Comparison of ENCODE assay signal across 26 cellular contexts in the genomic region with DNA sequence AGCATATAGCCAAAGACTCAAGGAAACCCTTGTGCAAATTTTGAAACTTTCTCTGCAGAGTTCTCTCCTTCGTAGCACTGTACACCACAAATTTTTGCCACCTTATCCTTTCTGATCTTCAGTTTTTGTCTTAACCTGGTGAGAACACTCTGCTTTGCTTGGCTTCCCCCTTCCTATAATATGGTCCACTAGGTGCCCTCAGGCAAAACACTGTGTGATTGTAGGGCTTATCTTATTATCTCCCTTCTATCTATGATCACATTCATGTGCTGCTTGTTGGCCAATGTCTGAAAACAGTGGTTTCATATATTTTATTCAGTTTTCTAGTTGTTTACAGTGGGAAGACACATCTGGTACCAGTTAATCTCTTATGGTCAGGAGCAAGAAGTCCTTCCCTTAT.
"Had no signal": no experiment of that assay in that cellular context is flagged by ENCODE, and none has a peak within 500 bp of the region (broad histone marks: within the 10 kb centered on the region; RNA-seq: fewer than 3 reads in every experiment).

No MANE protein-coding gene starts in this region.

- H3K9me3 Mint-ChIP-seq: type B pancreatic cell had no signal

- H3K4me1 ChIP-seq: esophagus squamous epithelium, lower lobe of right lung, psoas muscle, sigmoid colon, testis, tibial artery had no signal

- H3K27ac ChIP-seq: esophagus squamous epithelium, lower lobe of right lung, ovary, psoas muscle, sigmoid colon, testis, tibial artery had no signal

- H3K9me3 ChIP-seq: ovary, testis had no signal

- ATAC-seq: left ventricle myocardium superior; lower lobe of right lung; natural killer cell; psoas muscle; right cardiac atrium; stimulated activated memory B cell treated with anti-CD40 and anti-IgM and Interleukin-4, amounts not matched to agents 10 μg/mL and 1 μg/mL and 100 μg/mL, for 72 hours; stimulated activated naive CD8-positive, alpha-beta T cell treated with anti-CD3 and anti-CD28 coated beads, Interleukin-15, Interleukin-2, amounts not matched to agents 100 U/mL and 50 U/mL, for 24 hours had no signal

- H3K36me3 Mint-ChIP-seq: stimulated activated memory B cell treated with anti-CD40 and anti-IgM and Interleukin-4, amounts not matched to agents 10 μg/mL and 1 μg/mL and 100 μg/mL, for 72 hours; type B pancreatic cell had no signal

- FAIRE-seq: colon, endothelial cell of umbilical vein, frontal cortex, keratinocyte, urothelium cell line had no signal

- H3K4me3 ChIP-seq: esophagus squamous epithelium, lower lobe of right lung, ovary, psoas muscle, sigmoid colon, testis, tibial artery had no signal

- H3K4me1 Mint-ChIP-seq: endodermal cell; natural killer cell; stimulated activated memory B cell treated with anti-CD40 and anti-IgM and Interleukin-4, amounts not matched to agents 10 μg/mL and 1 μg/mL and 100 μg/mL, for 72 hours had no signal

- H3K27ac Mint-ChIP-seq: endodermal cell; natural killer cell; stimulated activated memory B cell treated with anti-CD40 and anti-IgM and Interleukin-4, amounts not matched to agents 10 μg/mL and 1 μg/mL and 100 μg/mL, for 72 hours; type B pancreatic cell had no signal

- DNase-seq: effector CD8-positive, alpha-beta T cell; endodermal cell; esophagus squamous epithelium; hypothalamus; left ventricle myocardium superior; lower lobe of right lung; natural killer cell; occipital lobe; ovary; posterior cingulate gyrus; psoas muscle; right cardiac atrium; sigmoid colon; stimulated activated CD4-positive, alpha-beta T cell treated with anti-CD3 and anti-CD28 coated beads, Interleukin-2, amount 100 ng/mL, for 24 hours; stimulated activated CD4-positive, alpha-beta T cell treated with anti-CD3 and anti-CD28 coated beads, Interleukin-4, amount 100 ng/mL, for 24 hours; stimulated activated naive CD8-positive, alpha-beta T cell treated with anti-CD3 and anti-CD28 coated beads, Interleukin-15, Interleukin-2, amounts not matched to agents 100 U/mL and 50 U/mL, for 24 hours; substantia nigra; testis; tibial artery had no signal

- H3K36me3 ChIP-seq: esophagus squamous epithelium, lower lobe of right lung, ovary, sigmoid colon, tibial artery had no signal

- H3K27me3 Mint-ChIP-seq: stimulated activated memory B cell treated with anti-CD40 and anti-IgM and Interleukin-4, amounts not matched to agents 10 μg/mL and 1 μg/mL and 100 μg/mL, for 72 hours had no signal

- H3K4me3 Mint-ChIP-seq: endodermal cell; natural killer cell; stimulated activated memory B cell treated with anti-CD40 and anti-IgM and Interleukin-4, amounts not matched to agents 10 μg/mL and 1 μg/mL and 100 μg/mL, for 72 hours; type B pancreatic cell had no signal

- H3K27me3 ChIP-seq: esophagus squamous epithelium, ovary, sigmoid colon, testis, tibial artery had no signal
